9 cellular contexts compared by ENCODE assay signal in the genomic region with DNA sequence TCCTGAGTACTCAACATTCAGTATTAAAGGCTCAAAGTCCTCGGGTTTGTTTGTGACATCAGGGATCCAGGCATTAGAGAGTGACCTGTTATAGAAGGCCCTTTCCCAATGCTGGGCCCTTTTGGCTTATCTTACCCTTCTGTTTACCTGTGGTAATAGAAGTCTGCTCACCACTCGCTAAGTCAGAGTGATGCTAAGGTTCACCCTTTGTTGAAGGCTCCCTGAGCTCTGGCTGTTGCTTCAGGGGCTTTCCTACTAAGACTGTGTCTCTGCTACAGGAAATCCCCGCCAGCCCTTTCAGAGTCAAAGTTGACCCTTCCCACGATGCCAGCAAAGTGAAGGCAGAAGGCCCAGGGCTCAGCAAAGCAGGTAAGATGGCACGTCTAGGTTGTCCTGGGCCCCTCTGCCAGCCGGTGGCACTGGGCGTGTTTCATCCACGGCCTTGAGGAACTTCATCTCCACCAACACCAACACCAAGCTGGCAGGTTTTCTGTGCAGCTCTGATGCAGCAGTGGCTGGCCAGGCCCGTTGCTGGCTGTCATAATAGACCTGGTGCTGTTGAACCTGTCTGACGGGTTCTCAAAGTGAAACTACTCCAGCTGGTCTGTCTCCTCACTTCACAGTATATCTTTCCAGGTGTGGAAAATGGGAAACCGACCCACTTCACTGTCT.
DNase-seq lines count a peak whose midpoint lies in the region; ATAC-seq and TF ChIP-seq lines count a peak whose summit lies in the region.
"Had no signal": no experiment of that assay in that cellular context is flagged by ENCODE, and none has a peak within 500 bp of the region (broad histone marks: within the 10 kb centered on the region; RNA-seq: fewer than 3 reads in every experiment).

No MANE protein-coding gene starts in this region.

- H3K9me3 ChIP-seq in esophagus muscularis mucosa: no peaks in the 10 kb centered on the region

- no peak for TF ChIP-seq EP300 in esophagus muscularis mucosa (IDR thresholded peaks at IDR 0.05)

- no peak for DNase-seq in activated T-cell treated with anti-CD3 and anti-CD28 coated beads, Interleukin-2, amount 50 U/mL, for 24 hours
- DNase-seq in activated T-cell treated with anti-CD3 and anti-CD28 coated beads, Interleukin-2, amount 50 U/mL, for 4 hours: no peak
- peak; percentile 22 for DNase-seq in LoVo (ENCODE audit: low spot score)
- DNase-seq in esophagus muscularis mucosa (ENCODE audit: extremely low spot score): no peak
- peak; percentile 88 for DNase-seq in ureter (ENCODE audit: low spot score)
- DNase-seq in NCI-H2171 (lab: John Stamatoyannopoulos, UW): no peak
- DNase-seq in foreskin melanocyte: no peak
- no peak for DNase-seq in activated CD8-positive, alpha-beta memory T cell treated with anti-CD3 and anti-CD28 coated beads for 24 hours
- DNase-seq: nephron progenitor cell had no signal

- H3K36me3 ChIP-seq in esophagus muscularis mucosa: peaks cover 51 to 97% (median 87%) of the 10 kb centered on the region in 4 donors

- H3K27ac ChIP-seq in esophagus muscularis mucosa (replicated peaks in 1 of 4): peak overlapping the region; percentile 34 to 58 (median 44)

- no peak for TF ChIP-seq POLR2A in esophagus muscularis mucosa (IDR thresholded peaks at IDR 0.05; ENCODE audit: low read depth)

- WGBS in esophagus muscularis mucosa: 74% methylated on average over 6 of the region's 11 CpGs

- intact Hi-C loops in esophagus muscularis mucosa (cut with DNase I): no loop called here

- no peak for TF ChIP-seq CTCF in esophagus muscularis mucosa (IDR thresholded peaks at IDR 0.05)

- peaks cover 0 to 23% (median 21%) of the 10 kb centered on the region in 4 donors for H3K4me1 ChIP-seq in esophagus muscularis mucosa

- H3K4me3 Mint-ChIP-seq in activated T-cell treated with anti-CD3 and anti-CD28 coated beads, Interleukin-2, amount 50 U/mL, for 24 hours: no peak overlapping the region
- H3K4me3 Mint-ChIP-seq in activated T-cell treated with anti-CD3 and anti-CD28 coated beads, Interleukin-2, amount 50 U/mL, for 4 hours: no peak overlapping the region
- H3K4me3 Mint-ChIP-seq: nephron progenitor cell had no signal

- H3K27me3 ChIP-seq in esophagus muscularis mucosa: no peaks in the 10 kb centered on the region

- H3K27me3 Mint-ChIP-seq in activated T-cell treated with anti-CD3 and anti-CD28 coated beads, Interleukin-2, amount 50 U/mL, for 24 hours: no peaks in the 10 kb centered on the region
- no peaks in the 10 kb centered on the region for H3K27me3 Mint-ChIP-seq in activated T-cell treated with anti-CD3 and anti-CD28 coated beads, Interleukin-2, amount 50 U/mL, for 4 hours (ENCODE audit: low read depth)

- ATAC-seq in activated T-cell treated with anti-CD3 and anti-CD28 coated beads, Interleukin-2, amount 50 U/mL, for 4 hours: no peak

- peak overlapping the region; percentile 23 for H3K27ac Mint-ChIP-seq in activated T-cell treated with anti-CD3 and anti-CD28 coated beads, Interleukin-2, amount 50 U/mL, for 24 hours

- H3K9me3 Mint-ChIP-seq in activated T-cell treated with anti-CD3 and anti-CD28 coated beads, Interleukin-2, amount 50 U/mL, for 24 hours: no peaks in the 10 kb centered on the region
- H3K9me3 Mint-ChIP-seq in activated T-cell treated with anti-CD3 and anti-CD28 coated beads, Interleukin-2, amount 50 U/mL, for 4 hours: no peaks in the 10 kb centered on the region
- H3K9me3 Mint-ChIP-seq: nephron progenitor cell had no signal

- no peak overlapping the region for H3K4me3 ChIP-seq in esophagus muscularis mucosa

- H3K36me3 Mint-ChIP-seq in activated T-cell treated with anti-CD3 and anti-CD28 coated beads, Interleukin-2, amount 50 U/mL, for 24 hours (ENCODE audit: low read depth): peaks cover 68% of the 10 kb centered on the region
- peaks cover 46% of the 10 kb centered on the region for H3K36me3 Mint-ChIP-seq in activated T-cell treated with anti-CD3 and anti-CD28 coated beads, Interleukin-2, amount 50 U/mL, for 4 hours (ENCODE audit: insufficient read depth)

- H3K4me1 Mint-ChIP-seq in activated T-cell treated with anti-CD3 and anti-CD28 coated beads, Interleukin-2, amount 50 U/mL, for 24 hours (ENCODE audit: low read depth): peaks cover 23% of the 10 kb centered on the region
- peaks cover 23% of the 10 kb centered on the region for H3K4me1 Mint-ChIP-seq in activated T-cell treated with anti-CD3 and anti-CD28 coated beads, Interleukin-2, amount 50 U/mL, for 4 hours (ENCODE audit: low read depth)

Comparison
In these comparisons a context has a peak if more than half of its experiments do, and no peak if none do; other contexts are left out.
1. DNase-seq: peak in LoVo (single experiment) and ureter (single experiment); none in activated T-cell treated with anti-CD3 and anti-CD28 coated beads, Interleukin-2, amount 50 U/mL, for 24 hours (single experiment), activated T-cell treated with anti-CD3 and anti-CD28 coated beads, Interleukin-2, amount 50 U/mL, for 4 hours (single experiment), esophagus muscularis mucosa (single experiment), NCI-H2171 (single experiment), foreskin melanocyte (single experiment) and activated CD8-positive, alpha-beta memory T cell treated with anti-CD3 and anti-CD28 coated beads for 24 hours (single experiment).